ENCODE assay signal across 8 cellular contexts in the genomic region with DNA sequence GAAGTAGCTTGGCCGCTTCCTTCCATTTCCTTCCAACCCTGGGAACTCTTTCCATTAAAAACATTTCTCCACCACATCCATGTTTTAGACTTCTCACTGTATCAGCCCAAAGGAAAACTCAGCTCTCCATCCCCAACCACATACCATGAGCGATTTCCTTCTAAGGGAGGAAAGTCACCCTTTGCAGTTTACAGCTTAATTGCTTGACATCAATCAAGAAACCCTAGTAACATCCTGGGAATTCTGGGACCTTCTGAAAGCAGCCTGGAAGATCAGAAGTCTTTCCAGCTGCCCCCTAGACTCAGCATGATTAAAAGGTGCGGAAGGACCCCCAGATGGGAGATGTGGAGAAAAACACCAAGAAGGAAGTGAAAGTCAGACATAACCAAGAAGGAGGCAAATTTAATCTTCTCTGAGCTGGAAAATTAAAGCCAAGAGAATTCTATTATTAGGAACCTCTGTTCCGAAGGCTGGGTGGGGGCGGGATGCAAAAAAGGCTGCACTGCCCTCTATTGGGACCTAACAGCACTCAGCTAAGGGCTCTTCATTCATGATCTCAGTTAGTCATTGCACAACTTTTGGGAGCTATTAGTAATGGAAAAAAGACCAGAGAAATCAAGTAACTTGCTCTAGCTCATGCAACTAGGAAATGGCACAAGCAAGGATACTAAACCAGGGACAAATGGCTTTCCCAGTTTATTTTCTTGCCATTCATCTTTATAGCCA.
DNase-seq lines count a peak whose midpoint lies in the region; ATAC-seq and TF ChIP-seq lines count a peak whose summit lies in the region.

No MANE protein-coding gene starts in this region.

- H3K27ac ChIP-seq in mammary epithelial cell (ENCODE audit: insufficient read depth, low read depth, low read length): no peak overlapping the region
- peak overlapping the region in 1 of 2 donors; percentile 67 for H3K27ac ChIP-seq in left lung
- peak overlapping the region; percentile 27 to 76 (median 47) for H3K27ac ChIP-seq in thyroid gland

- no peak for TF ChIP-seq POLR2A in thyroid gland (IDR thresholded peaks at IDR 0.05)

- H4K20me1 ChIP-seq in mammary epithelial cell (ENCODE audit: insufficient read depth, low read length): no peaks in the 10 kb centered on the region

- no peak overlapping the region for H3K9ac ChIP-seq in mammary epithelial cell (ENCODE audit: insufficient read depth, low read length)

- H3K4me2 ChIP-seq in mammary epithelial cell (ENCODE audit: insufficient read depth, low read depth, low read length): no peak overlapping the region

- H3K4me3 Mint-ChIP-seq in activated naive CD4-positive, alpha-beta T cell treated with anti-CD3 and anti-CD28 coated beads, Interleukin-2, amount 10 ng/mL, durations not matched to agents 7 days and 5 days: no peak overlapping the region

- CTCF ChIA-PET in activated naive CD4-positive, alpha-beta T cell treated with anti-CD3 and anti-CD28 coated beads, Interleukin-2, amount 10 ng/mL, durations not matched to agents 7 days and 5 days (lab: Charles Lee): interaction anchor here (0.6 to 10.0 kb wide), 13 partner anchors 26 to 581 kb away, joined by 3 to 84 read pairs (median 4); partner anchors contain the start of gene SOCS2
- CTCF ChIA-PET in mammary epithelial cell (lab: Charles Lee; ENCODE audit: low non-redundant PET): interaction anchor here (0.5 to 1.5 kb wide), 5 partner anchors 22 to 505 kb away, joined by 3 to 15 read pairs (median 11); no protein-coding TSS in a partner anchor

- no peaks in the 10 kb centered on the region for H3K79me2 ChIP-seq in mammary epithelial cell (ENCODE audit: insufficient read depth, low read length)

- H3K36me3 Mint-ChIP-seq in activated naive CD4-positive, alpha-beta T cell treated with anti-CD3 and anti-CD28 coated beads, Interleukin-2, amount 10 ng/mL, durations not matched to agents 7 days and 5 days: peaks cover 1% of the 10 kb centered on the region

- intact Hi-C loops in mammary epithelial cell (cut with micrococcal nuclease) (loop anchor here (1.0 to 2.0 kb wide), 3 partner anchors 26 to 506 kb away; no protein-coding TSS in a partner anchor), left lung (cut with DNase I) (no loop called here), thyroid gland (cut with DNase I) (no loop called here)

- in situ Hi-C loops in mammary epithelial cell (cut with MboI; ENCODE audit: low sequenced_read_pairs in 2 of 2): no loop called here

- H3K27me3 Mint-ChIP-seq in activated naive CD4-positive, alpha-beta T cell treated with anti-CD3 and anti-CD28 coated beads, Interleukin-2, amount 10 ng/mL, durations not matched to agents 7 days and 5 days: peaks cover 12% of the 10 kb centered on the region

- peaks cover 4% of the 10 kb centered on the region for H3K4me1 ChIP-seq in mammary epithelial cell (ENCODE audit: insufficient read depth, low read length)
- H3K4me1 ChIP-seq in left lung: peaks cover 4 to 7% of the 10 kb centered on the region in 2 donors
- H3K4me1 ChIP-seq in thyroid gland: peaks cover 0 to 8% of the 10 kb centered on the region in 2 donors

- H3K4me3 ChIP-seq in mammary epithelial cell (replicated peaks in 1 of 3; ENCODE audit: insufficient read depth in 1 of 3, low read depth in 2 of 3, low read length in 3 of 3) (no peak overlapping the region), left lung (no peak overlapping the region), thyroid gland (replicated peaks in 1 of 3) (no peak overlapping the region)

- dilution Hi-C loops in mammary epithelial cell (cut with HindIII; ENCODE audit: low sequenced_read_pairs): no loop called here

- WGBS in mammary epithelial cell (ENCODE audit: low coverage, missing lambda C conversion rate): 68% methylated on average over 3 of the region's 5 CpGs
- WGBS in thyroid gland, 2 donors: 45 to 51% methylated on average over 5 of the region's 5 CpGs

- peak; percentile 30 for DNase-seq in activated naive CD4-positive, alpha-beta T cell treated with anti-CD3 and anti-CD28 coated beads, Interleukin-2, amount 10 ng/mL, durations not matched to agents 7 days and 5 days
- DNase-seq in activated naive CD4-positive, alpha-beta T cell treated with Interleukin-2 at 50 U/mL for 16 hours: no peak
- DNase-seq in NCI-H2227 treated with DMSO at 0.1 percent for 48 hours (lab: John Stamatoyannopoulos, UW): peak; percentile 15
- peak; percentile 79 for DNase-seq in mammary epithelial cell
- peak in 1 of 2 donors; percentile 59 for DNase-seq in left lung
- DNase-seq in thyroid gland: peak; percentile 55 to 61

- TF ChIP-seq CTCF in mammary epithelial cell (conservative IDR thresholded peaks at IDR 0.05 in 1 of 2, IDR thresholded peaks at IDR 0.05 in 1 of 2; ENCODE audit: extremely low read depth in 1 of 2, insufficient read depth in 1 of 2, low read depth in 1 of 2, low read length in 2 of 2) (peak; percentile 81 to 84), left lung (IDR thresholded peaks at IDR 0.05) (peak; percentile 45 to 53), thyroid gland (IDR thresholded peaks at IDR 0.05) (peak in 4 of 6 experiments; percentile 25 to 65 (median 50))

- no peak overlapping the region for H3K27ac Mint-ChIP-seq in activated naive CD4-positive, alpha-beta T cell treated with anti-CD3 and anti-CD28 coated beads, Interleukin-2, amount 10 ng/mL, durations not matched to agents 7 days and 5 days

- no TSS peak for BruUV-seq in mammary epithelial cell (replicated peaks; lab: Mats Ljungman, UMichigan)

- H3K36me3 ChIP-seq in mammary epithelial cell (ENCODE audit: insufficient read depth, low read length) (no peaks in the 10 kb centered on the region), left lung (no peaks in the 10 kb centered on the region), thyroid gland (no peaks in the 10 kb centered on the region)

- H3K9me3 ChIP-seq in mammary epithelial cell (replicated peaks; ENCODE audit: insufficient read depth, low read length) (no peaks in the 10 kb centered on the region), left lung (no peaks in the 10 kb centered on the region), thyroid gland (no peaks in the 10 kb centered on the region)

- peaks cover 5% of the 10 kb centered on the region for H3K27me3 ChIP-seq in mammary epithelial cell (ENCODE audit: insufficient read depth, low read length)
- no peaks in the 10 kb centered on the region for H3K27me3 ChIP-seq in left lung
- no peaks in the 10 kb centered on the region for H3K27me3 ChIP-seq in thyroid gland

- no peak overlapping the region for H2AFZ ChIP-seq in mammary epithelial cell (ENCODE audit: low read depth, low read length)

- peaks cover 34% of the 10 kb centered on the region for H3K4me1 Mint-ChIP-seq in activated naive CD4-positive, alpha-beta T cell treated with anti-CD3 and anti-CD28 coated beads, Interleukin-2, amount 10 ng/mL, durations not matched to agents 7 days and 5 days

- peaks cover 2% of the 10 kb centered on the region for H3K9me3 Mint-ChIP-seq in activated naive CD4-positive, alpha-beta T cell treated with anti-CD3 and anti-CD28 coated beads, Interleukin-2, amount 10 ng/mL, durations not matched to agents 7 days and 5 days

- peak; percentile 96 for ATAC-seq in left lung
- ATAC-seq in HG03045 (IDR thresholded peaks at IDR 0.05; ENCODE audit: unreplicated experiment): no peak
- no peak for ATAC-seq in HG03571 (IDR thresholded peaks at IDR 0.05; ENCODE audit: unreplicated experiment)
